ENCODE assay signal across 9 cellular contexts in the genomic region with DNA sequence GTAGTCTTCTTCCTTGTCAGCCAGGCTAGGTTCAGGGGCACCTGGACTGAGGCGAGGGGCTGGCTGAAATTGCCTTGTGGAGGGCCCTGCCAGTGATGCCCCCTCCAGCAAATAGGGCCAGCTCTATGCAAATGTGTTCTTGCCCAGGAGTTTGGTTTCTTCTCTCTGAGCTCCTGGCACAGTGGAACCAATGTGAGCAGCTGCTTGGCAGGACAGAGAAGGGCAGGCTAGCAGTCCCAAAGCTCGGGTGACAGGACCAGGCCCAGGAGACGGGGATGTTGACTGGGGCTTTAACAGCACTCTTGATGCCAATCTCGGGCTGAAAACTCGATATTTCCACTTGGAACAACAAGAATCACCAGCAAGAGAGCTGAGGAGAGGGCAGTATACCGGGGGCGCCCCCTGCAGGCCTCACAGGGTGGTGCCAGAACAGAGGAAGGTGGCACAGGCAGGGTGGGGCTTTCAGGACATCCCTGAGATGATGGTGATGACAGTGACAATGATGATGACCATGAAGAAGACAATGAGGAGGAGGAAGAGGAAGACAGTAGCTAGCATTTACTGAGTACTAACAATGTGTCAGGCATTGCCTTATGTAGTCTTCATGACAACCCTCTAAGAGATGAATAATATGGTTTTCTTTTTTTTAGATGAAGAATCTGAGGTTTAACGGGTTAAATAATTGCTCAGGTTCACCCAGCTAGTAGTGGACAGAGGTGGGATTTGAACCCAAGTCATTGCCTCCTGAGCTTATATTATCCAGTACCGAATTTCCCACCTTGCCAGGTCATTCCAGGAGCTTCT. TPM values are rescaled to one million over a fixed set of nuclear protein-coding genes. Genes with fewer than 3 reads are reported as not detected.
DNase-seq lines count a peak whose midpoint lies in the region; ATAC-seq, FAIRE-seq and TF ChIP-seq lines count a peak whose summit lies in the region.
"Had no signal": no experiment of that assay in that cellular context is flagged by ENCODE, and none has a peak within 500 bp of the region (broad histone marks: within the 10 kb centered on the region; RNA-seq: fewer than 3 reads in every experiment).

No MANE protein-coding gene starts in this region.

- H3K9me3 Mint-ChIP-seq in endothelial cell (ENCODE audit: unreplicated experiment) (no peaks in the 10 kb centered on the region), neural crest cell (no peaks in the 10 kb centered on the region)

- H3K4me1 Mint-ChIP-seq in endothelial cell (ENCODE audit: unreplicated experiment) (peaks cover 16% of the 10 kb centered on the region), neural crest cell (peaks cover 6% of the 10 kb centered on the region)

- H3K4me3 Mint-ChIP-seq in endothelial cell (ENCODE audit: unreplicated experiment): no peak overlapping the region
- H3K4me3 Mint-ChIP-seq in neural crest cell: no peak overlapping the region

- peak; percentile 53 for ATAC-seq in GM21717 (IDR thresholded peaks at IDR 0.05; ENCODE audit: unreplicated experiment)

- no peak for DNase-seq in D721Med (ENCODE audit: insufficient read length, low spot score)
- DNase-seq in NCI-H146 (lab: John Stamatoyannopoulos, UW): peak; percentile 8
- peak; percentile 44 to 47 for DNase-seq in activated CD4-positive, alpha-beta T cell treated with anti-CD3 and anti-CD28 coated beads, Interleukin-2, amount 50 U/mL, for 4 hours
- peak; percentile 61 for DNase-seq in endothelial cell (ENCODE audit: low spot score)
- DNase-seq in neural crest cell (ENCODE audit: low read depth, low spot score): no peak
- no peak for DNase-seq in NCI-H1048 (lab: John Stamatoyannopoulos, UW)
- no peak for DNase-seq in H4 (ENCODE audit: low spot score)

- TF ChIP-seq CTCF in D721Med (IDR thresholded peaks at IDR 0.05; ENCODE audit: insufficient read depth, missing control alignments) (peak; percentile 72), endothelial cell (IDR thresholded peaks at IDR 0.05; ENCODE audit: unreplicated experiment) (peak; percentile 88), neural crest cell (conservative IDR thresholded peaks at IDR 0.05) (peak; percentile 76)

- H3K27me3 Mint-ChIP-seq in endothelial cell (ENCODE audit: unreplicated experiment): peaks cover 18% of the 10 kb centered on the region
- peaks cover 87% of the 10 kb centered on the region for H3K27me3 Mint-ChIP-seq in neural crest cell (ENCODE audit: low read depth)

- FAIRE-seq in D721Med (lab: Jason Lieb, UNC): no peak

- H3K36me3 Mint-ChIP-seq in endothelial cell (ENCODE audit: low read depth, unreplicated experiment) (no peaks in the 10 kb centered on the region), neural crest cell (ENCODE audit: low read depth) (no peaks in the 10 kb centered on the region)

- H3K27ac Mint-ChIP-seq in endothelial cell (ENCODE audit: unreplicated experiment): no peak overlapping the region
- no peak overlapping the region for H3K27ac Mint-ChIP-seq in neural crest cell (ENCODE audit: unreplicated experiment)

RNA-seq across cellular contexts. Expression of a gene that starts 2.7 kb away (rescaled TPM):
- total RNA-seq in endothelial cell (ENCODE audit: unreplicated experiment): 0.05 TPM
- 0.11 and 0.19 TPM in 2 replicates for total RNA-seq in neural crest cell
- total RNA-seq in H4 (2014; rRNA removed; shearing (Covaris generic)): not detected in 2 replicates
- total RNA-seq: SJSA1 had no signal

RNA-seq across cellular contexts. Expression of a gene that starts 8.6 kb away (rescaled TPM):
- not detected for total RNA-seq in endothelial cell (ENCODE audit: unreplicated experiment)
- total RNA-seq in neural crest cell: 0.47 and 0.73 TPM in 2 replicates
- not detected in 2 replicates for total RNA-seq in H4 (2014; rRNA removed; shearing (Covaris generic))
- total RNA-seq: SJSA1 had no signal

RNA-seq across cellular contexts. Expression of a gene that starts 19.8 kb away (rescaled TPM):
- total RNA-seq in endothelial cell (ENCODE audit: unreplicated experiment): 17.2 TPM
- total RNA-seq in neural crest cell: 27.5 and 28.4 TPM in 2 replicates
- total RNA-seq in H4 (2014; rRNA removed; shearing (Covaris generic)): 13.7 and 20.7 TPM in 2 replicates

RNA-seq across cellular contexts. Expression of a gene that starts 37.0 kb away (rescaled TPM):
- total RNA-seq in endothelial cell (ENCODE audit: unreplicated experiment) (0.49 TPM), neural crest cell (93.6 and 101 TPM in 2 replicates)
- total RNA-seq in H4 (2014; rRNA removed; shearing (Covaris generic)): 0.10 TPM in 1 of 2 replicates, not detected in the other

RNA-seq across cellular contexts. Expression of a gene that starts 46.8 kb away (rescaled TPM):
- total RNA-seq in endothelial cell (ENCODE audit: unreplicated experiment): 6.0 TPM
- total RNA-seq in neural crest cell: 9.7 and 9.9 TPM in 2 replicates
- 6.0 and 6.3 TPM in 2 replicates for total RNA-seq in H4 (2014; rRNA removed; shearing (Covaris generic))

Comparison
In these comparisons a context has a peak if more than half of its experiments do, and no peak if none do; other contexts are left out.
1. DNase-seq: peak in NCI-H146 (single experiment), activated CD4-positive, alpha-beta T cell treated with anti-CD3 and anti-CD28 coated beads, Interleukin-2, amount 50 U/mL, for 4 hours (2 of 2) and endothelial cell (single experiment); none in D721Med (single experiment), neural crest cell (single experiment), NCI-H1048 (single experiment) and H4 (single experiment).
2. Peak in every context shown above with its lines, with median percentiles within 50 percentile points of each other: CTCF ChIP-seq.